In genomic region chr16:79073560-79073959, GRCh38 we compare ENCODE assay signal across 24 cellular contexts.
DNase-seq lines count a peak whose midpoint lies in the region; ATAC-seq and TF ChIP-seq lines count a peak whose summit lies in the region.
"Had no signal": no experiment of that assay in that cellular context is flagged by ENCODE, and none has a peak within 500 bp of the region (broad histone marks: within the 10 kb centered on the region; RNA-seq: fewer than 3 reads in every experiment).

No MANE protein-coding gene starts in this region.

- H3K27ac ChIP-seq in effector memory CD4-positive, alpha-beta T cell (ENCODE audit: insufficient read depth, low read length, poor library complexity, severe bottlenecking): no peak overlapping the region
- H3K27ac ChIP-seq in uterus: peak overlapping the region; percentile 62 to 63
- H3K27ac ChIP-seq: C4-2B, pancreas, SK-N-MC, testis had no signal

- peak overlapping the region; percentile 15 for H3K4me3 ChIP-seq in effector memory CD4-positive, alpha-beta T cell (ENCODE audit: insufficient read depth, low read depth, low read length, poor library complexity, severe bottlenecking)
- no peak overlapping the region for H3K4me3 ChIP-seq in uterus
- H3K4me3 ChIP-seq: mucosa of descending colon, pancreas, SK-N-MC, testis had no signal

- peaks cover 3% of the 10 kb centered on the region for H3K4me1 ChIP-seq in effector memory CD4-positive, alpha-beta T cell (ENCODE audit: control insufficient read depth, insufficient read depth, low read length, poor library complexity, severe bottlenecking)
- H3K4me1 ChIP-seq in uterus: peaks cover 0 to 10% of the 10 kb centered on the region in 2 donors
- H3K4me1 ChIP-seq: pancreas had no signal

- H3K36me3 Mint-ChIP-seq in T-helper 2 cell treated with Interferon-gamma antibody and Interleukin-4, amounts not matched to agents 5 μg/mL and 100 μg/mL, for 36 hours (ENCODE audit: low read depth): no peaks in the 10 kb centered on the region
- no peaks in the 10 kb centered on the region for H3K36me3 Mint-ChIP-seq in stimulated activated naive CD8-positive, alpha-beta T cell treated with anti-CD3 and anti-CD28 coated beads, Interleukin-15, Interleukin-2, amounts not matched to agents 100 ng/mL and 50 ng/mL, for 24 hours (ENCODE audit: low read depth)

- H3K27ac Mint-ChIP-seq in T-helper 2 cell treated with Interferon-gamma antibody and Interleukin-4, amounts not matched to agents 5 μg/mL and 100 μg/mL, for 36 hours: no peak overlapping the region
- H3K27ac Mint-ChIP-seq in stimulated activated naive CD8-positive, alpha-beta T cell treated with anti-CD3 and anti-CD28 coated beads, Interleukin-15, Interleukin-2, amounts not matched to agents 100 ng/mL and 50 ng/mL, for 24 hours: no peak overlapping the region
- H3K27ac Mint-ChIP-seq: activated CD8-positive, alpha-beta memory T cell treated with anti-CD3 and anti-CD28 coated beads, Interleukin-2, amount 10 ng/mL, durations not matched to agents 7 days and 5 days; stimulated activated naive B cell treated with anti-CD40 and anti-IgM and Interleukin-4, amounts not matched to agents 10 μg/mL and 1 μg/mL and 100 μg/mL, for 72 hours had no signal

- no peak for TF ChIP-seq POLR2A in uterus (IDR thresholded peaks at IDR 0.05)

- no peaks in the 10 kb centered on the region for H3K27me3 ChIP-seq in effector memory CD4-positive, alpha-beta T cell (replicated peaks; ENCODE audit: control insufficient read depth, insufficient read depth, low read length, poor library complexity, severe bottlenecking)
- H3K27me3 ChIP-seq in uterus: no peaks in the 10 kb centered on the region
- H3K27me3 ChIP-seq: pancreas, testis had no signal

- H3K9me3 ChIP-seq in effector memory CD4-positive, alpha-beta T cell (ENCODE audit: control insufficient read depth, low read length): no peaks in the 10 kb centered on the region
- no peaks in the 10 kb centered on the region for H3K9me3 ChIP-seq in uterus
- H3K9me3 ChIP-seq: mucosa of descending colon, pancreas, testis had no signal

- no peaks in the 10 kb centered on the region for H3K36me3 ChIP-seq in effector memory CD4-positive, alpha-beta T cell (ENCODE audit: control insufficient read depth, insufficient read depth, low read length)
- no peaks in the 10 kb centered on the region for H3K36me3 ChIP-seq in uterus
- H3K36me3 ChIP-seq: pancreas had no signal

- H3K9me3 Mint-ChIP-seq in T-helper 2 cell treated with Interferon-gamma antibody and Interleukin-4, amounts not matched to agents 5 μg/mL and 100 μg/mL, for 36 hours: no peaks in the 10 kb centered on the region
- no peaks in the 10 kb centered on the region for H3K9me3 Mint-ChIP-seq in stimulated activated naive CD8-positive, alpha-beta T cell treated with anti-CD3 and anti-CD28 coated beads, Interleukin-15, Interleukin-2, amounts not matched to agents 100 ng/mL and 50 ng/mL, for 24 hours
- H3K9me3 Mint-ChIP-seq: nephron progenitor cell had no signal

- no peaks in the 10 kb centered on the region for H3K27me3 Mint-ChIP-seq in T-helper 2 cell treated with Interferon-gamma antibody and Interleukin-4, amounts not matched to agents 5 μg/mL and 100 μg/mL, for 36 hours (ENCODE audit: low read depth)
- H3K27me3 Mint-ChIP-seq in stimulated activated naive CD8-positive, alpha-beta T cell treated with anti-CD3 and anti-CD28 coated beads, Interleukin-15, Interleukin-2, amounts not matched to agents 100 ng/mL and 50 ng/mL, for 24 hours: peaks cover 31% of the 10 kb centered on the region

- intact Hi-C loops in uterus (cut with DNase I; ENCODE audit: low total_unique reads): no loop called here

- ATAC-seq in stimulated activated naive CD8-positive, alpha-beta T cell treated with anti-CD3 and anti-CD28 coated beads, Interleukin-15, Interleukin-2, amounts not matched to agents 100 U/mL and 50 U/mL, for 24 hours: no peak
- ATAC-seq: activated CD8-positive, alpha-beta memory T cell treated with anti-CD3 and anti-CD28 coated beads, Interleukin-2, amount 10 ng/mL, durations not matched to agents 7 days and 5 days; mucosa of descending colon; pancreas; stimulated activated naive B cell treated with anti-CD40 and anti-IgM and Interleukin-4, amounts not matched to agents 10 μg/mL and 1 μg/mL and 100 μg/mL, for 72 hours had no signal

- no peak for TF ChIP-seq CTCF in uterus (IDR thresholded peaks at IDR 0.05)

- H3K4me1 Mint-ChIP-seq in T-helper 2 cell treated with Interferon-gamma antibody and Interleukin-4, amounts not matched to agents 5 μg/mL and 100 μg/mL, for 36 hours (ENCODE audit: low read depth): peaks cover 50% of the 10 kb centered on the region
- peaks cover 82% of the 10 kb centered on the region for H3K4me1 Mint-ChIP-seq in stimulated activated naive CD8-positive, alpha-beta T cell treated with anti-CD3 and anti-CD28 coated beads, Interleukin-15, Interleukin-2, amounts not matched to agents 100 ng/mL and 50 ng/mL, for 24 hours (ENCODE audit: low read depth)

- DNase-seq in T-helper 2 cell treated with Interferon-gamma antibody and Interleukin-4, amounts not matched to agents 5 μg/mL and 100 μg/mL, for 36 hours (ENCODE audit: low spot score): no peak
- DNase-seq in T-helper 2 cell (no peak), uterus (no peak), NCI-H146 (lab: John Stamatoyannopoulos, UW) (no peak), nucleus accumbens (lab: John Stamatoyannopoulos, UW) (no peak)
- no peak for DNase-seq in stimulated activated naive CD8-positive, alpha-beta T cell treated with anti-CD3 and anti-CD28 coated beads, Interleukin-15, Interleukin-2, amounts not matched to agents 100 U/mL and 50 U/mL, for 24 hours
- no peak for DNase-seq in effector memory CD4-positive, alpha-beta T cell
- DNase-seq: 8988T; activated CD8-positive, alpha-beta memory T cell treated with anti-CD3 and anti-CD28 coated beads, Interleukin-2, amount 10 ng/mL, durations not matched to agents 7 days and 5 days; activated effector memory CD4-positive, alpha-beta T cell treated with anti-CD3 and anti-CD28 coated beads, Interleukin-2, amount 50 U/mL, for 16 hours; IMR-90; mucosa of descending colon; NCI-H1436 treated with DMSO at 0.1 percent for 48 hours; NCI-H226; NCI-H526 treated with DMSO at 0.1 percent for 48 hours; nephron progenitor cell; NK-92 treated with Interleukin-12 subunit alpha and Interleukin-12 subunit beta, amount 100 ng/mL, for 24 hours; pancreas; stimulated activated CD4-positive, alpha-beta T cell treated with anti-CD3 and anti-CD28 coated beads, Interleukin-15, amount 100 ng/mL, for 24 hours; stimulated activated naive B cell treated with anti-CD40 and anti-IgM and Interleukin-4, amounts not matched to agents 10 μg/mL and 1 μg/mL and 100 μg/mL, for 72 hours; testis had no signal

- peak overlapping the region; percentile 64 for H3K4me3 Mint-ChIP-seq in T-helper 2 cell treated with Interferon-gamma antibody and Interleukin-4, amounts not matched to agents 5 μg/mL and 100 μg/mL, for 36 hours
- H3K4me3 Mint-ChIP-seq in stimulated activated naive CD8-positive, alpha-beta T cell treated with anti-CD3 and anti-CD28 coated beads, Interleukin-15, Interleukin-2, amounts not matched to agents 100 ng/mL and 50 ng/mL, for 24 hours: peak overlapping the region; percentile 54
- H3K4me3 Mint-ChIP-seq: activated CD8-positive, alpha-beta memory T cell treated with anti-CD3 and anti-CD28 coated beads, Interleukin-2, amount 10 ng/mL, durations not matched to agents 7 days and 5 days; nephron progenitor cell; stimulated activated naive B cell treated with anti-CD40 and anti-IgM and Interleukin-4, amounts not matched to agents 10 μg/mL and 1 μg/mL and 100 μg/mL, for 72 hours had no signal
